Comparison of ENCODE assay signal across 8 cellular contexts in genomic region chr20:3847419-3847940, GRCh38. TPM values are rescaled to one million over a fixed set of nuclear protein-coding genes. Genes with fewer than 3 reads are reported as not detected.
DNase-seq lines count a peak whose midpoint lies in the region; FAIRE-seq and TF ChIP-seq lines count a peak whose summit lies in the region.

No MANE protein-coding gene starts in this region.

- H3K9ac ChIP-seq in adipocyte (ENCODE audit: low read length) (peak overlapping the region; percentile 100), keratinocyte (ENCODE audit: control insufficient read depth, extremely low read depth, insufficient read depth, low read length) (peak overlapping the region; percentile 80)

- H2AFZ ChIP-seq in keratinocyte (ENCODE audit: control insufficient read depth, low read length) = peak overlapping the region; percentile 71

- H3K9me3 Mint-ChIP-seq in activated T-cell treated with anti-CD3 and anti-CD28 coated beads, Interleukin-2, amount 50 U/mL, for 24 hours = no peaks in the 10 kb centered on the region

- peak overlapping the region; percentile 93 for H3K27ac Mint-ChIP-seq in activated T-cell treated with anti-CD3 and anti-CD28 coated beads, Interleukin-2, amount 50 U/mL, for 24 hours

- no peaks in the 10 kb centered on the region for H3K27me3 ChIP-seq in adipocyte (replicated peaks; ENCODE audit: control insufficient read depth, insufficient read depth, low read length)
- no peaks in the 10 kb centered on the region for H3K27me3 ChIP-seq in keratinocyte (ENCODE audit: control insufficient read depth, extremely low read depth, insufficient read depth, low read length)

- H3K36me3 Mint-ChIP-seq in activated T-cell treated with anti-CD3 and anti-CD28 coated beads, Interleukin-2, amount 50 U/mL, for 24 hours (ENCODE audit: low read depth) = peaks cover 29% of the 10 kb centered on the region

- no peaks in the 10 kb centered on the region for H3K27me3 Mint-ChIP-seq in activated T-cell treated with anti-CD3 and anti-CD28 coated beads, Interleukin-2, amount 50 U/mL, for 24 hours

- H3K4me2 ChIP-seq in keratinocyte (ENCODE audit: control insufficient read depth, extremely low read depth, insufficient read depth, low read depth, low read length) = peak overlapping the region; percentile 89

- H3K9me1 ChIP-seq in keratinocyte (ENCODE audit: control insufficient read depth, extremely low read depth, insufficient read depth, low read length) = no peaks in the 10 kb centered on the region

- H3K4me1 ChIP-seq in adipocyte (ENCODE audit: control insufficient read depth, insufficient read depth, low read length) (peaks cover 29% of the 10 kb centered on the region), keratinocyte (ENCODE audit: control insufficient read depth, extremely low read depth, insufficient read depth, low read length) (peaks cover 18% of the 10 kb centered on the region)

- H3K36me3 ChIP-seq in adipocyte (ENCODE audit: control insufficient read depth, insufficient read depth, low read length, severe bottlenecking) (no peaks in the 10 kb centered on the region), keratinocyte (ENCODE audit: control insufficient read depth in 2 of 2, extremely low read depth in 1 of 2, insufficient read depth in 2 of 2, low read length in 2 of 2) (peaks cover 0 to 3% of the 10 kb centered on the region in 2 experiments)

- H4K20me1 ChIP-seq in keratinocyte (ENCODE audit: control insufficient read depth, extremely low read depth, insufficient read depth, low read length) = no peaks in the 10 kb centered on the region

- no peak for TF ChIP-seq CTCF in keratinocyte (optimal IDR thresholded peaks at IDR 0.05 in 1 of 3, IDR thresholded peaks at IDR 0.05 in 1 of 3, conservative IDR thresholded peaks at IDR 0.05 in 1 of 3; ENCODE audit: extremely low read depth in 1 of 3, insufficient read depth in 2 of 3, low read length in 3 of 3)

- H3K4me3 Mint-ChIP-seq in activated T-cell treated with anti-CD3 and anti-CD28 coated beads, Interleukin-2, amount 50 U/mL, for 24 hours = peak overlapping the region; percentile 85

- H3K27ac ChIP-seq in keratinocyte (ENCODE audit: control insufficient read depth, insufficient read depth, low read length) (peak overlapping the region; percentile 73), substantia nigra (ENCODE audit: low read depth, low read length, poor library complexity, severe bottlenecking) (peak overlapping the region; percentile 93)

- no peak for FAIRE-seq in keratinocyte (lab: Jason Lieb, UNC)

- DNase-seq in activated T-cell treated with anti-CD3 and anti-CD28 coated beads, Interleukin-2, amount 50 U/mL, for 24 hours = no peak
- DNase-seq in activated T-cell treated with anti-CD3 and anti-CD28 coated beads for 4 hours (no peak), adipocyte (ENCODE audit: low read depth) (no peak), keratinocyte (ENCODE audit: low read depth, low spot score) (no peak), substantia nigra (lab: John Stamatoyannopoulos, UW) (peak in 1 of 49 donors; percentile 29), dedifferentiated amniotic fluid mesenchymal stem cell (ENCODE audit: extremely low spot score) (no peak), HuH-7 (ENCODE audit: low spot score) (no peak), NCI-H226 (no peak)

- peak overlapping the region; percentile 98 for H3K4me3 ChIP-seq in adipocyte (ENCODE audit: low read length)
- peak overlapping the region; percentile 68 to 98 (median 73) for H3K4me3 ChIP-seq in keratinocyte (ENCODE audit: control insufficient read depth in 2 of 3, extremely low read depth in 1 of 3, insufficient read depth in 2 of 3, low read depth in 1 of 3, low read length in 3 of 3)

- peaks cover 34% of the 10 kb centered on the region for H3K79me2 ChIP-seq in keratinocyte (ENCODE audit: control insufficient read depth, insufficient read depth, low read length)

- dilution Hi-C loops in keratinocyte (cut with MboI; ENCODE audit: extremely low pct_ligation_motif_present, low sequenced_read_pairs) = no loop called here

- H3K4me1 Mint-ChIP-seq in activated T-cell treated with anti-CD3 and anti-CD28 coated beads, Interleukin-2, amount 50 U/mL, for 24 hours (ENCODE audit: low read depth) = peaks cover 31% of the 10 kb centered on the region

- H3K9me3 ChIP-seq in adipocyte (ENCODE audit: control insufficient read depth, low read length) (no peaks in the 10 kb centered on the region), keratinocyte (ENCODE audit: control insufficient read depth, low read depth, low read length) (no peaks in the 10 kb centered on the region)

RNA-seq across cellular contexts. Expression of gene MAVS, which starts 0.8 kb away (rescaled TPM):
- 15.1 to 17.2 TPM (median 17.1 TPM) in 3 replicates for polyA plus RNA-seq in keratinocyte
- polyA plus RNA-seq in keratinocyte (2011; ENCODE audit: low read depth) = 3.3 TPM
- polyA plus RNA-seq in keratinocyte (2011; cell fraction: cytosol; rRNA removed) = 14.2 and 15.5 TPM in 2 replicates
- polyA plus RNA-seq in keratinocyte (2011; cell fraction: nucleus; rRNA removed) = 36.0 and 44.7 TPM in 2 replicates
- polyA plus RNA-seq in keratinocyte (2012; ENCODE audit: low replicate concordance) = 10.8 and 20.9 TPM in 2 replicates
- polyA minus RNA-seq in keratinocyte = 33.8 to 60.2 TPM (median 36.5 TPM) in 3 replicates
- polyA minus RNA-seq in keratinocyte (2011; cell fraction: cytosol; rRNA and poly(A)+ RNA removed) = 26.3 TPM
- 21.2 and 32.6 TPM in 2 replicates for polyA minus RNA-seq in keratinocyte (2011; cell fraction: nucleus; rRNA and poly(A)+ RNA removed)

RNA-seq across cellular contexts. Expression of gene AP5S1, which starts 27.1 kb away (rescaled TPM):
- 4.3 to 9.0 TPM (median 5.2 TPM) in 3 replicates for polyA plus RNA-seq in keratinocyte
- 0.51 TPM for polyA plus RNA-seq in keratinocyte (2011; ENCODE audit: low read depth)
- 4.2 and 7.7 TPM in 2 replicates for polyA plus RNA-seq in keratinocyte (2011; cell fraction: cytosol; rRNA removed)
- polyA plus RNA-seq in keratinocyte (2011; cell fraction: nucleus; rRNA removed) = 4.5 and 6.2 TPM in 2 replicates
- 3.2 and 9.7 TPM in 2 replicates for polyA plus RNA-seq in keratinocyte (2012; ENCODE audit: low replicate concordance)
- polyA minus RNA-seq in keratinocyte = 5.6 to 13.5 TPM (median 6.1 TPM) in 3 replicates
- 9.8 TPM for polyA minus RNA-seq in keratinocyte (2011; cell fraction: cytosol; rRNA and poly(A)+ RNA removed)
- 5.9 and 7.0 TPM in 2 replicates for polyA minus RNA-seq in keratinocyte (2011; cell fraction: nucleus; rRNA and poly(A)+ RNA removed)

RNA-seq across cellular contexts. Expression of gene PANK2, which starts 41.7 kb away (rescaled TPM):
- polyA plus RNA-seq in keratinocyte = 17.9 to 23.6 TPM (median 22.5 TPM) in 3 replicates
- polyA plus RNA-seq in keratinocyte (2011; ENCODE audit: low read depth) = 28.7 TPM
- polyA plus RNA-seq in keratinocyte (2011; cell fraction: cytosol; rRNA removed) = 19.9 and 27.6 TPM in 2 replicates
- 39.0 and 40.5 TPM in 2 replicates for polyA plus RNA-seq in keratinocyte (2011; cell fraction: nucleus; rRNA removed)
- polyA plus RNA-seq in keratinocyte (2012; ENCODE audit: low replicate concordance) = 25.1 and 25.4 TPM in 2 replicates
- polyA minus RNA-seq in keratinocyte = 5.8 to 34.4 TPM (median 19.9 TPM) in 3 replicates
- 13.6 TPM for polyA minus RNA-seq in keratinocyte (2011; cell fraction: cytosol; rRNA and poly(A)+ RNA removed)
- 8.5 and 17.2 TPM in 2 replicates for polyA minus RNA-seq in keratinocyte (2011; cell fraction: nucleus; rRNA and poly(A)+ RNA removed)

RNA-seq across cellular contexts. Expression of gene CDC25B, which starts 51.4 kb away (rescaled TPM):
- 15.0 to 41.5 TPM (median 23.5 TPM) in 3 replicates for polyA plus RNA-seq in keratinocyte
- 35.9 TPM for polyA plus RNA-seq in keratinocyte (2011; ENCODE audit: low read depth)
- 31.9 and 57.1 TPM in 2 replicates for polyA plus RNA-seq in keratinocyte (2011; cell fraction: cytosol; rRNA removed)
- polyA plus RNA-seq in keratinocyte (2011; cell fraction: nucleus; rRNA removed) = 89.9 and 117 TPM in 2 replicates
- polyA plus RNA-seq in keratinocyte (2012; ENCODE audit: low replicate concordance) = 14.3 and 38.5 TPM in 2 replicates
- 19.1 to 77.3 TPM (median 28.9 TPM) in 3 replicates for polyA minus RNA-seq in keratinocyte
- 34.5 TPM for polyA minus RNA-seq in keratinocyte (2011; cell fraction: cytosol; rRNA and poly(A)+ RNA removed)
- polyA minus RNA-seq in keratinocyte (2011; cell fraction: nucleus; rRNA and poly(A)+ RNA removed) = 18.8 and 36.4 TPM in 2 replicates
